8 cellular contexts compared by ENCODE assay signal in genomic region chr13:48532146-48532472, GRCh38. TPM values are rescaled to one million over a fixed set of nuclear protein-coding genes. Genes with fewer than 3 reads are reported as not detected.
DNase-seq lines count a peak whose midpoint lies in the region; ATAC-seq and TF ChIP-seq lines count a peak whose summit lies in the region.

No MANE protein-coding gene starts in this region.

- peaks cover 6% of the 10 kb centered on the region for H3K27me3 Mint-ChIP-seq in activated naive CD4-positive, alpha-beta T cell treated with anti-CD3 and anti-CD28 coated beads, Interleukin-2, amount 10 ng/mL, durations not matched to agents 7 days and 5 days
- peaks cover 0 to 18% (median 0%) of the 10 kb centered on the region in 5 donors for H3K27me3 Mint-ChIP-seq in naive thymus-derived CD4-positive, alpha-beta T cell

- no peak for DNase-seq in activated naive CD4-positive, alpha-beta T cell treated with anti-CD3 and anti-CD28 coated beads, Interleukin-2, amount 10 ng/mL, durations not matched to agents 7 days and 5 days
- no peak for DNase-seq in activated naive CD4-positive, alpha-beta T cell treated with anti-CD3 and anti-CD28 coated beads, Interleukin-2, amount 50 U/mL, for 16 hours
- DNase-seq in Peyer's patch (no peak), epithelial cell of esophagus (ENCODE audit: low read depth) (peak; percentile 45), glomerular visceral epithelial cell (ENCODE audit: extremely low spot score) (no peak), activated gamma-delta T cell (lab: John Stamatoyannopoulos, UW) (no peak), kidney tubule cell (ENCODE audit: low spot score) (no peak)
- DNase-seq in naive thymus-derived CD4-positive, alpha-beta T cell: no peak

- H3K4me1 Mint-ChIP-seq in activated naive CD4-positive, alpha-beta T cell treated with anti-CD3 and anti-CD28 coated beads, Interleukin-2, amount 10 ng/mL, durations not matched to agents 7 days and 5 days: peaks cover 47% of the 10 kb centered on the region
- peaks cover 11 to 44% (median 31%) of the 10 kb centered on the region in 7 donors for H3K4me1 Mint-ChIP-seq in naive thymus-derived CD4-positive, alpha-beta T cell

- ATAC-seq in naive thymus-derived CD4-positive, alpha-beta T cell: peak; percentile 1

- H3K36me3 ChIP-seq in Peyer's patch: no peaks in the 10 kb centered on the region
- H3K36me3 ChIP-seq in naive thymus-derived CD4-positive, alpha-beta T cell (ENCODE audit: control insufficient read depth in 2 of 3, insufficient read depth in 3 of 3, low read length in 3 of 3): no peaks in the 10 kb centered on the region

- peak overlapping the region; percentile 61 to 81 (median 72) for H3K4me3 ChIP-seq in Peyer's patch
- H3K4me3 ChIP-seq in epithelial cell of esophagus (ENCODE audit: low read length): peak overlapping the region; percentile 75
- H3K4me3 ChIP-seq in naive thymus-derived CD4-positive, alpha-beta T cell (ENCODE audit: low read length): peak overlapping the region; percentile 80

- CTCF ChIA-PET in activated naive CD4-positive, alpha-beta T cell treated with anti-CD3 and anti-CD28 coated beads, Interleukin-2, amount 10 ng/mL, durations not matched to agents 7 days and 5 days (lab: Charles Lee): interaction anchor here (0.5 to 1.6 kb wide), 5 partner anchors 21 to 133 kb away, joined by 3 to 7 read pairs (median 3); no protein-coding TSS in a partner anchor
- CTCF ChIA-PET in naive thymus-derived CD4-positive, alpha-beta T cell (lab: Charles Lee): interaction anchor here (1.0 to 2.3 kb wide), 7 partner anchors 22 to 131 kb away, joined by 3 to 6 read pairs (median 4); no protein-coding TSS in a partner anchor

- H3K9me3 ChIP-seq in Peyer's patch: no peaks in the 10 kb centered on the region
- H3K9me3 ChIP-seq in naive thymus-derived CD4-positive, alpha-beta T cell (ENCODE audit: control insufficient read depth in 2 of 3, low read length in 3 of 3): no peaks in the 10 kb centered on the region

- H3K9me3 Mint-ChIP-seq in activated naive CD4-positive, alpha-beta T cell treated with anti-CD3 and anti-CD28 coated beads, Interleukin-2, amount 10 ng/mL, durations not matched to agents 7 days and 5 days: peaks cover 10% of the 10 kb centered on the region
- peaks cover 0 to 11% (median 0%) of the 10 kb centered on the region in 11 donors for H3K9me3 Mint-ChIP-seq in naive thymus-derived CD4-positive, alpha-beta T cell

- H3K4me1 ChIP-seq in Peyer's patch: peaks cover 0 to 5% (median 0%) of the 10 kb centered on the region in 4 donors
- H3K4me1 ChIP-seq in naive thymus-derived CD4-positive, alpha-beta T cell (ENCODE audit: control insufficient read depth in 2 of 2, insufficient read depth in 2 of 2, low read length in 2 of 2): peaks cover 10 to 16% of the 10 kb centered on the region in 2 donors

- peak overlapping the region; percentile 86 for H3K4me3 Mint-ChIP-seq in activated naive CD4-positive, alpha-beta T cell treated with anti-CD3 and anti-CD28 coated beads, Interleukin-2, amount 10 ng/mL, durations not matched to agents 7 days and 5 days
- peak overlapping the region; percentile 83 to 99 (median 94) for H3K4me3 Mint-ChIP-seq in naive thymus-derived CD4-positive, alpha-beta T cell

- peaks cover 21% of the 10 kb centered on the region for H3K36me3 Mint-ChIP-seq in activated naive CD4-positive, alpha-beta T cell treated with anti-CD3 and anti-CD28 coated beads, Interleukin-2, amount 10 ng/mL, durations not matched to agents 7 days and 5 days
- peaks cover 0 to 15% (median 3%) of the 10 kb centered on the region in 5 donors for H3K36me3 Mint-ChIP-seq in naive thymus-derived CD4-positive, alpha-beta T cell

- POLR2A ChIA-PET in naive thymus-derived CD4-positive, alpha-beta T cell (lab: Charles Lee): interaction anchor here (0.6 to 5.5 kb wide), 63 partner anchors 10 to 912 kb away, joined by 3 to 83 read pairs (median 5); partner anchors contain the start of genes CAB39L, CYSLTR2, FNDC3A and ITM2B

- TF ChIP-seq POLR2A in Peyer's patch (IDR thresholded peaks at IDR 0.05): no peak

- intact Hi-C loops in naive thymus-derived CD4-positive, alpha-beta T cell (cut with micrococcal nuclease): loop anchor here (1.0 to 10.0 kb wide), 18 partner anchors 27 to 1980 kb away; partner anchors contain the start of genes CAB39L (in 2 of the 2), MED4 (in 2 of the 2), RB1 (in 2 of the 2) and SETDB2 (in 2 of the 2)

- H3K27ac Mint-ChIP-seq in activated naive CD4-positive, alpha-beta T cell treated with anti-CD3 and anti-CD28 coated beads, Interleukin-2, amount 10 ng/mL, durations not matched to agents 7 days and 5 days: peak overlapping the region; percentile 98
- H3K27ac Mint-ChIP-seq in naive thymus-derived CD4-positive, alpha-beta T cell: peak overlapping the region; percentile 98 to 100 (median 99)

- TF ChIP-seq CTCF in Peyer's patch (IDR thresholded peaks at IDR 0.05) (no peak), epithelial cell of esophagus (IDR thresholded peaks at IDR 0.05; ENCODE audit: insufficient read depth, low read depth, low read length, missing control alignments) (no peak)

- peak overlapping the region; percentile 90 to 94 (median 92) for H3K27ac ChIP-seq in Peyer's patch
- peak overlapping the region; percentile 96 for H3K27ac ChIP-seq in naive thymus-derived CD4-positive, alpha-beta T cell (ENCODE audit: low read depth, low read length)

- no peaks in the 10 kb centered on the region for H3K27me3 ChIP-seq in Peyer's patch
- H3K27me3 ChIP-seq in naive thymus-derived CD4-positive, alpha-beta T cell (ENCODE audit: control insufficient read depth in 2 of 2, insufficient read depth in 2 of 2, low read length in 2 of 2): no peaks in the 10 kb centered on the region

RNA-seq across cellular contexts. Expression of gene RCBTB2, which starts 0.8 kb away (rescaled TPM):
- total RNA-seq in Peyer's patch: 1 to 10 TPM; 3.2 to 6.3 (median 5.2) TPM
- total RNA-seq in naive thymus-derived CD4-positive, alpha-beta T cell: 10 to 100 TPM in 3 of 5 experiments, 1 to 10 TPM in 2; 7.6 to 17.8 (median 10.1) TPM
- polyA plus RNA-seq in naive thymus-derived CD4-positive, alpha-beta T cell: 10 to 100 TPM; 14.6 to 19.7 TPM
